ENCODE assay signal across 27 cellular contexts in the genomic region with DNA sequence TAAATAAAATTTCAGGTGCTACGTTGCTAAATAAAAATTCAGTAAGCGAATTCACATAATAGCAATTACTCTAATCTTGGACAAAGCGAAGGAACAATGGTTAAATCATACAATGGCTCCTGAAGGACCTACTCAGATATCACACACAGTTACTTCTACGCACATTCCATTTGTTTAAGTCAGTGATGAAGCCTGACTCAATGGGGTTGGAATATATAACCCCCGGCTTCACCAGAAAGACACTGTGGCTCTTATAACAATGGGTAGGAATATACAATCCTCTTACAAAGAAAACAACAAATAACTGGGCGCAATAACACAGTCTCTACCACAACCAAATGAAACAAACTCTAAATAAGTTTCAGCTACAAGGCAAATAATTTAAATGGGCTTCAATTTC.
"Had no signal": no experiment of that assay in that cellular context is flagged by ENCODE, and none has a peak within 500 bp of the region (broad histone marks: within the 10 kb centered on the region; RNA-seq: fewer than 3 reads in every experiment).

No MANE protein-coding gene starts in this region.

- H3K4me3 Mint-ChIP-seq: activated naive CD8-positive, alpha-beta T cell; brain; effector memory CD8-positive, alpha-beta T cell; immature natural killer cell; natural killer cell treated with Interleukin-12 subunit alpha and Interleukin-12 subunit beta and Interleukin-15 and Interleukin-18, amount 100 ng/mL, for 72 hours; type B pancreatic cell had no signal

- DNase-seq: activated CD4-positive, alpha-beta T cell treated with anti-CD3 and anti-CD28 coated beads for 48 hours; activated CD4-positive, alpha-beta T cell treated with anti-CD3 and anti-CD28 coated beads, Interleukin-2, amount 50 U/mL, for 48 hours; activated CD8-positive, alpha-beta memory T cell treated with anti-CD3 and anti-CD28 coated beads for 24 hours; activated effector memory CD4-positive, alpha-beta T cell treated with Interleukin-2 at 50 U/mL for 16 hours; activated naive CD4-positive, alpha-beta T cell treated with Interleukin-2 at 50 U/mL for 16 hours; anterior cingulate cortex; caudate nucleus; cortex of kidney; effector memory CD8-positive, alpha-beta T cell; heart left ventricle; hypothalamus; immature natural killer cell; left lung; lower lobe of right lung; mesendoderm; right cardiac atrium; stimulated activated CD4-positive, alpha-beta T cell treated with anti-CD3 and anti-CD28 coated beads, Interleukin-4, amount 100 ng/mL, for 1 hour; stimulated activated naive CD8-positive, alpha-beta T cell treated with anti-CD3 and anti-CD28 coated beads, Interleukin-15, Interleukin-2, amounts not matched to agents 100 U/mL and 50 U/mL, for 24 hours; testis; uterus; WERI-Rb-1 had no signal

- H3K36me3 ChIP-seq: heart left ventricle, left lung, lower lobe of right lung, uterus, WERI-Rb-1 had no signal

- H3K4me1 ChIP-seq: left lung, lower lobe of right lung, testis, uterus had no signal

- H3K4me1 Mint-ChIP-seq: immature natural killer cell had no signal

- H3K36me3 Mint-ChIP-seq: activated naive CD8-positive, alpha-beta T cell; immature natural killer cell; natural killer cell treated with Interleukin-12 subunit alpha and Interleukin-12 subunit beta and Interleukin-15 and Interleukin-18, amount 100 ng/mL, for 72 hours had no signal

- H3K27me3 Mint-ChIP-seq: natural killer cell treated with Interleukin-12 subunit alpha and Interleukin-12 subunit beta and Interleukin-15 and Interleukin-18, amount 100 ng/mL, for 72 hours; type B pancreatic cell had no signal

- H3K27ac ChIP-seq: foreskin keratinocyte, heart left ventricle, left lung, lower lobe of right lung, testis, uterus, WERI-Rb-1 had no signal

- H3K27ac Mint-ChIP-seq: activated naive CD8-positive, alpha-beta T cell; brain; effector memory CD8-positive, alpha-beta T cell; immature natural killer cell; natural killer cell treated with Interleukin-12 subunit alpha and Interleukin-12 subunit beta and Interleukin-15 and Interleukin-18, amount 100 ng/mL, for 72 hours; type B pancreatic cell had no signal

- H3K27me3 ChIP-seq: foreskin keratinocyte, heart left ventricle, left lung, testis, uterus had no signal

- H3K9me3 ChIP-seq: testis, uterus had no signal

- ATAC-seq: activated CD4-positive, CD25-positive, alpha-beta regulatory T cell treated with anti-CD3 and anti-CD28 coated beads, Interleukin-2, amount 50 U/mL, for 24 hours; effector memory CD8-positive, alpha-beta T cell; foreskin keratinocyte; heart left ventricle; left lung; lower lobe of right lung; natural killer cell treated with Interleukin-12 subunit alpha and Interleukin-12 subunit beta and Interleukin-15 and Interleukin-18, amount 100 ng/mL, for 72 hours; right cardiac atrium; stimulated activated naive CD8-positive, alpha-beta T cell treated with anti-CD3 and anti-CD28 coated beads, Interleukin-15, Interleukin-2, amounts not matched to agents 100 U/mL and 50 U/mL, for 24 hours had no signal

- H3K4me3 ChIP-seq: heart left ventricle, left lung, lower lobe of right lung, testis, uterus had no signal
